Comparison of ENCODE assay signal across 24 cellular contexts in the genomic region with DNA sequence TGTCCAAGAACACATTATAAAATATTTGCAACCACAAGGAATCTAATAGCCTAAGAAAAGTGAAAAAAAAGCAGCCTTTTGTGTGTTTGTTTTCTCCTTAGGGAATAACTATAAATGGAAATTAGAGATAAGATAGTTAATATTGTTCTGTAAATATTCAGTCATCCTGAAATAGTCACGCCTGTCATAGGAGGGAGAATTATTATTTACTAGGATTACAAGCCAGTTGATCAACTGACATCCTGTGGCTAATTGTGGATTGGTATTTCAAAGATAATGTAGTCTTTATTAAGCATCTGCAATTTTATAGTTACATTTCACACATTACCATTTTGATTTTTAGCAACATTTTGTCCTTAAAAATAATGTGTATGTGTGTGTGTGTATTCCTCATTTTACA.
"Had no signal": no experiment of that assay in that cellular context is flagged by ENCODE, and none has a peak within 500 bp of the region (broad histone marks: within the 10 kb centered on the region; RNA-seq: fewer than 3 reads in every experiment).

No MANE protein-coding gene starts in this region.

- FAIRE-seq: endothelial cell of umbilical vein, frontal cortex, kidney had no signal

- H3K4me1 ChIP-seq: esophagus squamous epithelium, left lung, lower lobe of right lung, right lobe of liver, suprapubic skin, thyroid gland had no signal

- H3K27me3 ChIP-seq: esophagus squamous epithelium, hepatocyte, left lung, right lobe of liver, suprapubic skin, thyroid gland had no signal

- H3K36me3 ChIP-seq: esophagus squamous epithelium, left lung, lower lobe of right lung, prostate gland, right lobe of liver, suprapubic skin, thyroid gland had no signal

- ATAC-seq: left lung; lower lobe of right lung; naive thymus-derived CD8-positive, alpha-beta T cell; right lobe of liver; stimulated activated naive CD8-positive, alpha-beta T cell treated with anti-CD3 and anti-CD28 coated beads, Interleukin-15, amount 100 ng/mL, for 72 hours had no signal

- H3K9me3 ChIP-seq: esophagus squamous epithelium, left lung, lower lobe of right lung, prostate gland, right lobe of liver, suprapubic skin, thyroid gland had no signal

- H3K4me3 ChIP-seq: coronary artery, esophagus squamous epithelium, hepatocyte, left lung, lower lobe of right lung, prostate gland, right lobe of liver, smooth muscle cell, suprapubic skin, thyroid gland had no signal

- DNase-seq: dermis blood vessel endothelial cell; effector memory CD4-positive, alpha-beta T cell; esophagus squamous epithelium; kidney; left lung; lower lobe of right lung; naive thymus-derived CD8-positive, alpha-beta T cell; nephron progenitor cell; nucleus accumbens; right lobe of liver; stimulated activated CD4-positive, alpha-beta T cell treated with anti-CD3 and anti-CD28 coated beads, Interleukin-12 subunit alpha, Interleukin-12 subunit beta, amount 100 ng/mL, for 4 hours; stimulated activated CD4-positive, alpha-beta T cell treated with anti-CD3 and anti-CD28 coated beads, Interleukin-1b, Interleukin-23, amount 100 ng/mL, for 48 hours; stimulated activated CD4-positive, alpha-beta T cell treated with anti-CD3 and anti-CD28 coated beads, Interleukin-4, amount 100 ng/mL, for 1 hour; stimulated activated CD8-positive, alpha-beta memory T cell treated with anti-CD3 and anti-CD28 coated beads, Interleukin-4, amount 100 ng/mL, for 48 hours; stimulated activated naive CD4-positive, alpha-beta T cell; stimulated activated naive CD8-positive, alpha-beta T cell treated with anti-CD3 and anti-CD28 coated beads, Interleukin-15, amount 100 ng/mL, for 72 hours; thyroid gland had no signal

- H3K27ac ChIP-seq: coronary artery, esophagus squamous epithelium, hepatocyte, left lung, lower lobe of right lung, prostate gland, right lobe of liver, suprapubic skin, thyroid gland had no signal
